8 cellular contexts compared by ENCODE assay signal in genomic region chr2:71801969-71802368, GRCh38.
DNase-seq lines count a peak whose midpoint lies in the region; ATAC-seq and TF ChIP-seq lines count a peak whose summit lies in the region.

No MANE protein-coding gene starts in this region.

- dilution Hi-C loops in IMR-90 (cut with HindIII; ENCODE audit: low sequenced_read_pairs, unreplicated experiment): no loop called here

- no peak overlapping the region for H3K9ac ChIP-seq in IMR-90 (ENCODE audit: low read depth, low read length)

- no peaks in the 10 kb centered on the region for H3K9me1 ChIP-seq in IMR-90 (ENCODE audit: insufficient read depth, low read length)

- no peak overlapping the region for H2BK5ac ChIP-seq in IMR-90 (ENCODE audit: low read depth, low read length, poor library complexity, severe bottlenecking)

- no peak overlapping the region for H4K8ac ChIP-seq in IMR-90 (ENCODE audit: low read depth in 2 of 2, low read length in 2 of 2)

- no peaks in the 10 kb centered on the region for H3K4me1 Mint-ChIP-seq in T-helper 17 cell

- no peak overlapping the region for H2AFZ ChIP-seq in IMR-90 (replicated peaks; ENCODE audit: low read length, poor library complexity)

- no peak overlapping the region for H2BK120ac ChIP-seq in IMR-90 (ENCODE audit: low read depth, low read length)

- H3K27ac ChIP-seq in IMR-90 (ENCODE audit: insufficient read depth, low read length) (no peak overlapping the region), tibial artery (no peak overlapping the region)

- no peak overlapping the region for H2BK20ac ChIP-seq in IMR-90 (ENCODE audit: low read depth, low read length)

- CTCF ChIA-PET in IMR-90 (lab: Yijun Ruan, JAX): interaction anchor here (0.9 to 1.7 kb wide), 5 partner anchors 9 to 781 kb away, joined by 3 to 5 read pairs (median 3); no protein-coding TSS in a partner anchor

- no peak overlapping the region for H2AK5ac ChIP-seq in IMR-90 (ENCODE audit: low read depth, low read length)

- no peak overlapping the region for H4K91ac ChIP-seq in IMR-90 (ENCODE audit: insufficient read depth, low read depth, low read length)

- H3K9me3 ChIP-seq in IMR-90 (ENCODE audit: control insufficient read depth, insufficient read depth, low read length) (no peaks in the 10 kb centered on the region), tibial artery (no peaks in the 10 kb centered on the region), T-helper 17 cell (ENCODE audit: control insufficient read depth, low read length, poor library complexity, severe bottlenecking) (no peaks in the 10 kb centered on the region)

- H3K79me1 ChIP-seq in IMR-90 (ENCODE audit: low read depth in 1 of 2, low read length in 2 of 2): no peaks in the 10 kb centered on the region

- H3K4me3 ChIP-seq in IMR-90 (ENCODE audit: insufficient read depth, low read depth, low read length) (no peak overlapping the region), astrocyte of the spinal cord (ENCODE audit: low read depth, low read length) (no peak overlapping the region), tibial artery (no peak overlapping the region)

- H3K27me3 Mint-ChIP-seq in T-helper 17 cell: peaks cover 17% of the 10 kb centered on the region

- H3K4ac ChIP-seq in IMR-90 (ENCODE audit: low read depth, low read length): no peak overlapping the region

- no peak overlapping the region for H3K4me3 Mint-ChIP-seq in T-helper 17 cell

- H3K27ac Mint-ChIP-seq in T-helper 17 cell: no peak overlapping the region

- H3K14ac ChIP-seq in IMR-90 (replicated peaks; ENCODE audit: low read depth, low read length): no peak overlapping the region

- in situ Hi-C loops in IMR-90 (cut with MboI; ENCODE audit: low sequenced_read_pairs) (loop anchor here (10.0 kb wide), 1 partner anchor 353 kb away; no protein-coding TSS in a partner anchor), astrocyte of the spinal cord (cut with HindIII; ENCODE audit: low sequenced_read_pairs) (no loop called here)

- ATAC-seq in IMR-90 (ENCODE audit: low read depth): peak; percentile 74
- ATAC-seq in GM18868 (IDR thresholded peaks at IDR 0.05; ENCODE audit: unreplicated experiment): no peak
- no peak for ATAC-seq in T-helper 17 cell

- no peak overlapping the region for H2BK15ac ChIP-seq in IMR-90 (ENCODE audit: low read depth, low read length)

- H3K18ac ChIP-seq in IMR-90 (ENCODE audit: low read depth, low read length): no peak overlapping the region

- no peak overlapping the region for H4K5ac ChIP-seq in IMR-90 (ENCODE audit: low read depth, low read length)

- intact Hi-C loops in IMR-90 (cut with micrococcal nuclease) (loop anchor here (1.0 kb wide), 3 partner anchors 193 to 777 kb away; no protein-coding TSS in a partner anchor), tibial artery (cut with DNase I; ENCODE audit: low total_unique reads) (loop anchor here (5.0 to 10.0 kb wide), 3 partner anchors 193 to 350 kb away; no protein-coding TSS in a partner anchor)

- peak; percentile 65 for TF ChIP-seq RAD21 in IMR-90 (IDR thresholded peaks at IDR 0.05; ENCODE audit: low read length)

- H3K36me3 ChIP-seq in IMR-90 (ENCODE audit: control insufficient read depth, insufficient read depth, low read length) (no peaks in the 10 kb centered on the region), tibial artery (no peaks in the 10 kb centered on the region)

- H3K4me1 ChIP-seq in IMR-90 (ENCODE audit: control insufficient read depth, insufficient read depth, low read length) (peaks cover 3% of the 10 kb centered on the region; the same call in 1 of the 2 replicates), tibial artery (peaks cover 0 to 16% (median 9%) of the 10 kb centered on the region in 4 donors)

- H3K36me3 Mint-ChIP-seq in T-helper 17 cell (ENCODE audit: low read depth): no peaks in the 10 kb centered on the region

- H4K20me1 ChIP-seq in IMR-90 (ENCODE audit: insufficient read depth, low read length): no peaks in the 10 kb centered on the region

- H3K4me2 ChIP-seq in IMR-90 (ENCODE audit: low read depth, low read length): no peak overlapping the region

- no peak overlapping the region for H3K56ac ChIP-seq in IMR-90 (ENCODE audit: extremely low read depth, insufficient read depth, low read length)

- DNase-seq in COLO668 (lab: John Stamatoyannopoulos, UW; ENCODE audit: unreplicated experiment) (peak; percentile 10), IMR-90 (peak; percentile 25), astrocyte of the spinal cord (ENCODE audit: low read depth, low spot score) (peak; percentile 19), inferior parietal cortex (ENCODE audit: extremely low spot score) (peak; percentile 68), tibial artery (peak; percentile 57 to 84), NK-92 (lab: John Stamatoyannopoulos, UW; ENCODE audit: unreplicated experiment) (no peak), T-helper 17 cell (no peak)

- H2AK9ac ChIP-seq in IMR-90 (replicated peaks; ENCODE audit: low read depth, low read length, poor library complexity): no peak overlapping the region

- no peak for TF ChIP-seq POLR2A in IMR-90 (IDR thresholded peaks at IDR 0.05; ENCODE audit: low read depth, low read length)

- TF ChIP-seq CTCF in IMR-90 (conservative IDR thresholded peaks at IDR 0.05; ENCODE audit: low read depth, low read length) (peak; percentile 52), astrocyte of the spinal cord (IDR thresholded peaks at IDR 0.05; ENCODE audit: low read depth, low read length) (peak; percentile 61), tibial artery (IDR thresholded peaks at IDR 0.05) (peak; percentile 73 to 78)

- H3K23ac ChIP-seq in IMR-90 (ENCODE audit: low read depth, low read length): no peak overlapping the region

- H3K27me3 ChIP-seq in IMR-90 (ENCODE audit: control insufficient read depth, insufficient read depth, low read length) (peaks cover 31% of the 10 kb centered on the region), tibial artery (no peaks in the 10 kb centered on the region)

- WGBS in IMR-90 (ENCODE audit: extremely low coverage in 2 of 2, insufficient read length in 1 of 2), 2 experiments: 94% methylated on average over 3 of the region's 8 CpGs; no CpG with 5 or more reads in 1 of the 2 experiments

- POLR2A ChIA-PET in IMR-90 (lab: Charles Lee; ENCODE audit: unreplicated experiment): no interaction called here

- BruUV-seq in IMR-90 (replicated peaks; lab: Mats Ljungman, UMichigan): no TSS peak

TF ChIP-seq in IMR-90, 13 proteins besides CTCF, POLR2A, EP300 and RAD21:
- TF ChIP-seq SMC3 (IDR thresholded peaks at IDR 0.05; ENCODE audit: low read depth, low read length) (peak; percentile 42; the same call in 1 of the 2 replicates), MAZ (IDR thresholded peaks at IDR 0.05; ENCODE audit: borderline replicate concordance, low read depth, low read length) (no peak)

Comparison
In these comparisons a context has a peak if more than half of its experiments do, and no peak if none do; other contexts are left out.
1. DNase-seq: peak in COLO668 (single experiment), IMR-90 (single experiment), astrocyte of the spinal cord (single experiment), inferior parietal cortex (single experiment) and tibial artery (2 of 2); none in NK-92 (single experiment) and T-helper 17 cell (0 of 3).
2. Peak in every context shown above with its lines, with median percentiles within 50 percentile points of each other: CTCF ChIP-seq.